In the genomic region with DNA sequence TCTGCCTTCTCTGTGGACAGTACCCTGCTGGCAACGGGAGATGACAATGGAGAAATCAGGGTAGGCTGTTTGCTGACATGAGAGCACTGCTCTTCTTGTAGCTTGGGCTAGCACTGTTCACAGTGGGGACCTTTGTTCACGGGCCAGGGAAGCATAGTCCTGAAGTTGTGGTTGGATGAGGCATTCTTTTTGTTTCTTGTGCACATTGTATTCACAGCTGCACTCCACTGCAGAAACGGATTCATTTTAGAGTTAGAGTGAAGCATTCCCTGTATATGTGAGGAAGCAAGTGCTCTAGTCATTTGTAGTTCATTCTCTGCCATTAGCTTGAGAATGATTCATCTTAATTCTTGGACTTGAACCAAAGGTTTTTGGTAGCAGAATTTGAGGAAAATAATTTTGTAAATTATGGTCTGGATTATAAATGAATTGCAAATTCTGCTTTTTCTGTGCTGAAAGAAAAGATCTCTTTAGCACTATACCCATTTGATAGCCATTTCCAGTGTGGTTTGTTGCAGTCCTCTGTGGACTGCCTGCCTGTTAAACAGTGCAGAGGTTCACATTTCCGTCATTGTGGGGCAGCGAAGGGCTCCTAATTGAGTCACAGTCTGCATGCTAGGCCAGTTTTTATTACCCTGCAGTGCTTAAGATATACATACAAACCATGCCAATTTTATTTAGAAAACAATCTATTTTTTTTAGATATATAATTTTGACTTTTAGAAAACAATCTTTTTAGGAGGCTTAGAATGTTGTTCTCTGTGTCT, we compare ENCODE assay signal across 9 cellular contexts.
A peak's percentile ranks its signal among the peaks of the same experiment; 100 is the strongest.
DNase-seq lines count a peak whose midpoint lies in the region; ATAC-seq, FAIRE-seq and TF ChIP-seq lines count a peak whose summit lies in the region.
"Had no signal": no experiment of that assay in that cellular context is flagged by ENCODE, and none has a peak within 500 bp of the region (broad histone marks: within the 10 kb centered on the region; RNA-seq: fewer than 3 reads in every experiment).

No MANE protein-coding gene starts in this region.

- H3K4me3 ChIP-seq in heart left ventricle (no peak overlapping the region), Karpas-422 (ENCODE audit: low read length) (no peak overlapping the region), sigmoid colon (no peak overlapping the region)

- no peak for TF ChIP-seq EP300 in sigmoid colon (IDR thresholded peaks at IDR 0.05)

- no peak for TF ChIP-seq POLR2A in heart left ventricle (IDR thresholded peaks at IDR 0.05)
- TF ChIP-seq POLR2A in H54 (IDR thresholded peaks at IDR 0.05; ENCODE audit: low read depth, low read length): no peak
- no peak for TF ChIP-seq POLR2A in sigmoid colon (IDR thresholded peaks at IDR 0.05)

- no peaks in the 10 kb centered on the region for H3K9me3 ChIP-seq in heart left ventricle
- no peaks in the 10 kb centered on the region for H3K9me3 ChIP-seq in Karpas-422 (ENCODE audit: low read length)
- no peaks in the 10 kb centered on the region for H3K9me3 ChIP-seq in sigmoid colon

- intact Hi-C loops in heart left ventricle (cut with DNase I): loop anchor here in 2 of 10 donors (10.0 kb wide), 1 partner anchor 269 kb away; no protein-coding TSS in a partner anchor
- intact Hi-C loops in Right ventricle myocardium superior (cut with DNase I): no loop called here
- intact Hi-C loops in sigmoid colon (cut with DNase I): loop anchor here (10.0 kb wide), 1 partner anchor 269 kb away; no protein-coding TSS in a partner anchor

- H3K4me1 ChIP-seq in heart left ventricle (no peaks in the 10 kb centered on the region), Karpas-422 (ENCODE audit: low read length) (peaks cover 20% of the 10 kb centered on the region), sigmoid colon (peaks cover 0 to 5% (median 0%) of the 10 kb centered on the region in 4 donors)

- no peaks in the 10 kb centered on the region for H3K9me2 ChIP-seq in Karpas-422 (replicated peaks; ENCODE audit: insufficient read depth, low read length)

- TF ChIP-seq CTCF in heart left ventricle (IDR thresholded peaks at IDR 0.05) (peak in 9 of 12 donors; percentile 16 to 46 (median 25)), sigmoid colon (IDR thresholded peaks at IDR 0.05) (peak in 1 of 4 experiments; percentile 23)

- peak in 2 of 4 donors; percentile 52 to 56 for ATAC-seq in heart left ventricle
- ATAC-seq in Right ventricle myocardium superior (ENCODE audit: poor library complexity): no peak

- H3K36me3 ChIP-seq in heart left ventricle (peaks cover 0 to 97% (median 75%) of the 10 kb centered on the region in 9 donors), Karpas-422 (ENCODE audit: insufficient read depth, low read length) (peaks cover 24% of the 10 kb centered on the region; the same call in 1 of the 2 replicates), sigmoid colon (peaks cover 5 to 66% (median 16%) of the 10 kb centered on the region in 4 donors)

- H3K9ac ChIP-seq in Karpas-422 (ENCODE audit: low read length): no peak overlapping the region

- H4K20me1 ChIP-seq in Karpas-422 (ENCODE audit: insufficient read depth, low read depth, low read length): no peaks in the 10 kb centered on the region

- H3K27me3 ChIP-seq in heart left ventricle (no peaks in the 10 kb centered on the region), Karpas-422 (ENCODE audit: low read length) (no peaks in the 10 kb centered on the region), sigmoid colon (no peaks in the 10 kb centered on the region)

- no peak overlapping the region for H2AFZ ChIP-seq in Karpas-422 (ENCODE audit: low read length)

- DNase-seq in heart left ventricle: no peak
- no peak for DNase-seq in Right ventricle myocardium superior
- DNase-seq in H54 (ENCODE audit: insufficient read length, low spot score): peak; percentile 39
- DNase-seq in Karpas-422: peak; percentile 64
- DNase-seq in T follicular helper cell (ENCODE audit: low read depth): peak; percentile 12
- peak; percentile 14 for DNase-seq in effector CD4-positive, alpha-beta T cell
- peak; percentile 73 for DNase-seq in myocyte (ENCODE audit: low read depth)
- no peak for DNase-seq in sigmoid colon
- DNase-seq: naive B cell had no signal

- FAIRE-seq in H54 (lab: Jason Lieb, UNC): peak; percentile 86

- WGBS in heart left ventricle, 4 donors: 47 to 81% (median 71%) methylated on average over 5 of the region's 5 CpGs
- WGBS in sigmoid colon, 2 donors: 70 to 79% methylated on average over 5 of the region's 5 CpGs

- H3K79me2 ChIP-seq in Karpas-422 (ENCODE audit: low read length): no peaks in the 10 kb centered on the region

- H3K4me2 ChIP-seq in Karpas-422 (ENCODE audit: low read depth, low read length, poor library complexity, severe bottlenecking): no peak overlapping the region

- H3K27ac ChIP-seq in heart left ventricle: no peak overlapping the region
- H3K27ac ChIP-seq in Karpas-422 (ENCODE audit: low read length): no peak overlapping the region
- no peak overlapping the region for H3K27ac ChIP-seq in sigmoid colon

Comparison
In these comparisons a context has a peak if more than half of its experiments do, and no peak if none do; other contexts are left out.
1. DNase-seq: peak in H54 (single experiment), Karpas-422 (single experiment), T follicular helper cell (single experiment), effector CD4-positive, alpha-beta T cell (single experiment) and myocyte (single experiment); none in heart left ventricle (0 of 5), Right ventricle myocardium superior (single experiment) and sigmoid colon (single experiment).